Comparison of ENCODE assay signal across 8 cellular contexts in genomic region chr21:42878993-42879787, GRCh38. TPM values are rescaled to one million over a fixed set of nuclear protein-coding genes. Genes with fewer than 3 reads are reported as not detected.
DNase-seq lines count a peak whose midpoint lies in the region; ATAC-seq and TF ChIP-seq lines count a peak whose summit lies in the region.

Gene WDR4, minus strand, starts transcription at chr21:42879539. Its CDS starts 44 bp downstream, at chr21:42879495.

- peak within 1 kb of the TSS; percentile 92 for H3K27ac ChIP-seq in upper lobe of right lung

- peak; percentile 94 for DNase-seq in NCI-H1694 treated with DMSO at 0.1 percent for 48 hours (lab: John Stamatoyannopoulos, UW)
- DNase-seq in amniotic stem cell (lab: John Stamatoyannopoulos, UW), result peak; percentile 93
- peak; percentile 98 for DNase-seq in left cardiac atrium
- DNase-seq in posterior vena cava (ENCODE audit: low spot score), result peak; percentile 99
- DNase-seq in upper lobe of right lung, result peak; percentile 98

- peak within 1 kb of the TSS; percentile 95 for H3K4me3 ChIP-seq in upper lobe of right lung

- no peak for TF ChIP-seq CTCF in upper lobe of right lung (IDR thresholded peaks at IDR 0.05)

- ATAC-seq in GM18499 (IDR thresholded peaks at IDR 0.05; ENCODE audit: insufficient read depth, unreplicated experiment) (peak; percentile 65), HG02938 (IDR thresholded peaks at IDR 0.05; ENCODE audit: unreplicated experiment) (peak; percentile 82), left cardiac atrium (peak; percentile 99), upper lobe of right lung (peak; percentile 98)

- no peaks in the 10 kb centered on the region for H3K9me3 Mint-ChIP-seq in T-helper 1 cell treated with Interleukin-12 subunit alpha and Interleukin-12 subunit beta and Interleukin-4 antibody, amounts not matched to agents 30 μg/mL and 1 μg/mL, for 36 hours

- H3K4me1 ChIP-seq in upper lobe of right lung, result peaks cover 12% of the 10 kb centered on the region

- peak within 1 kb of the TSS; percentile 89 for H3K4me3 Mint-ChIP-seq in T-helper 1 cell treated with Interleukin-12 subunit alpha and Interleukin-12 subunit beta and Interleukin-4 antibody, amounts not matched to agents 30 μg/mL and 1 μg/mL, for 36 hours

- no peaks in the 10 kb centered on the region for H3K9me3 ChIP-seq in upper lobe of right lung

- H3K27me3 Mint-ChIP-seq in T-helper 1 cell treated with Interleukin-12 subunit alpha and Interleukin-12 subunit beta and Interleukin-4 antibody, amounts not matched to agents 30 μg/mL and 1 μg/mL, for 36 hours (ENCODE audit: low read depth), result no peaks in the 10 kb centered on the region

- peaks cover 17% of the 10 kb centered on the region for H3K36me3 Mint-ChIP-seq in T-helper 1 cell treated with Interleukin-12 subunit alpha and Interleukin-12 subunit beta and Interleukin-4 antibody, amounts not matched to agents 30 μg/mL and 1 μg/mL, for 36 hours (ENCODE audit: low read depth)

- peak within 1 kb of the TSS; percentile 97 for H3K27ac Mint-ChIP-seq in T-helper 1 cell treated with Interleukin-12 subunit alpha and Interleukin-12 subunit beta and Interleukin-4 antibody, amounts not matched to agents 30 μg/mL and 1 μg/mL, for 36 hours

- H3K27me3 ChIP-seq in upper lobe of right lung, result no peaks in the 10 kb centered on the region

- H3K4me1 Mint-ChIP-seq in T-helper 1 cell treated with Interleukin-12 subunit alpha and Interleukin-12 subunit beta and Interleukin-4 antibody, amounts not matched to agents 30 μg/mL and 1 μg/mL, for 36 hours (ENCODE audit: low read depth), result peaks cover 22% of the 10 kb centered on the region

- intact Hi-C loops in left cardiac atrium (cut with DNase I) (no loop called here), posterior vena cava (cut with DNase I) (no loop called here), upper lobe of right lung (cut with DNase I) (no loop called here)

- peaks cover 23% of the 10 kb centered on the region for H3K36me3 ChIP-seq in upper lobe of right lung

RNA-seq across cellular contexts. Expression of gene WDR4, which starts in this region (rescaled TPM):
- 1 to 10 TPM; 6.5 to 9.9 TPM for total RNA-seq in left cardiac atrium
- total RNA-seq in posterior vena cava, result 10 to 100 TPM; 12.1 to 13.4 TPM
- 18.4 TPM for total RNA-seq in upper lobe of right lung

Comparison
In these comparisons a context has a peak if more than half of its experiments do, and no peak if none do; other contexts are left out.
1. Peak in every context shown above with its lines: DNase-seq, ATAC-seq, H3K4me3 ChIP-seq and H3K27ac ChIP-seq.